Comparison of ENCODE assay signal across 1 cellular context in genomic region chr1:15542685-15543588, GRCh38.
TF ChIP-seq lines count a peak whose summit lies in the region.

No MANE protein-coding gene starts in this region.

TF ChIP-seq in GM12891, 5 proteins besides CTCF, POLR2A, EP300 and RAD21:
- TF ChIP-seq PAX5 (IDR thresholded peaks at IDR 0.05; ENCODE audit: insufficient read depth, low read length, severe bottlenecking) = no peak
- no peak for TF ChIP-seq TAF1 (IDR thresholded peaks at IDR 0.05; ENCODE audit: low read depth, low read length)
- TF ChIP-seq POU2F2 (IDR thresholded peaks at IDR 0.05; ENCODE audit: low read depth, low read length) = no peak
- no peak for TF ChIP-seq SPI1 (IDR thresholded peaks at IDR 0.05; ENCODE audit: low read depth, low read length)
- no peak for TF ChIP-seq POLR2AphosphoS5 (IDR thresholded peaks at IDR 0.05; ENCODE audit: low read depth, low read length)
